ENCODE assay signal across 1 cellular context in the genomic region with DNA sequence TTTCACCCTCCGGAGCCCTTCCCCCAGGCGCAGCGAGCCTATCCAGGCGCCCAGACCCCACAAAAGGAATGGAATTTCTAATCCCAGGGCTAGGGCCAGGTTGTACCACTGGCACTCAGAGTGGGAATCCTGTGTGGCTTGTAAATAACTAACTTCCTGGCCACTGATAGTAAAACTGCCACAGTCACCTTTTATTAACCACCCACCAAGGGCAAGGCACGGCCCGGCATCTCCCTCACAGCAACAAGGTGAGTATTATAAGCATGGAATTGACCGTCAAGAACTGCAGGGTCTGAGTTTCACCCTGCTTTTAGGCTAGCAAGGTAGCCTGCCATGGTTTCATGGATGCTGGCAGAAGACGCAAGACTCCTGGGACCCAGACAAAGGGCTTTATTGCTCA.
TF ChIP-seq lines count a peak whose summit lies in the region.

No MANE protein-coding gene starts in this region.

TF ChIP-seq in H1, 55 proteins besides CTCF, POLR2A, EP300 and RAD21:
- no peak for TF ChIP-seq TEAD4 (IDR thresholded peaks at IDR 0.05; ENCODE audit: low read depth, low read length)
- no peak for TF ChIP-seq JUND (IDR thresholded peaks at IDR 0.05; ENCODE audit: low read length)
- no peak for TF ChIP-seq EGR1 (IDR thresholded peaks at IDR 0.05; ENCODE audit: borderline replicate concordance, low read depth, low read length)
- no peak for TF ChIP-seq PHF8 (conservative IDR thresholded peaks at IDR 0.05; ENCODE audit: low read depth, low read length)
- no peak for TF ChIP-seq SP4 (IDR thresholded peaks at IDR 0.05; ENCODE audit: low read length)
- no peak for TF ChIP-seq USF2 (IDR thresholded peaks at IDR 0.05; ENCODE audit: low read length)
- TF ChIP-seq POLR2AphosphoS5 (IDR thresholded peaks at IDR 0.05; ENCODE audit: low read depth, low read length), result no peak
- TF ChIP-seq KDM5A (IDR thresholded peaks at IDR 0.05; ENCODE audit: low read length), result no peak
- no peak for TF ChIP-seq HDAC2 (IDR thresholded peaks at IDR 0.05; ENCODE audit: borderline replicate concordance in 1 of 2, low read depth in 2 of 2, low read length in 2 of 2)
- no peak for TF ChIP-seq SP1 (IDR thresholded peaks at IDR 0.05; ENCODE audit: low read depth, low read length)
- no peak for TF ChIP-seq HDAC6 (IDR thresholded peaks at IDR 0.05; ENCODE audit: low read depth, low read length)
- no peak for TF ChIP-seq TAF1 (IDR thresholded peaks at IDR 0.05; ENCODE audit: low read depth, low read length)
- TF ChIP-seq, protein P1, sequence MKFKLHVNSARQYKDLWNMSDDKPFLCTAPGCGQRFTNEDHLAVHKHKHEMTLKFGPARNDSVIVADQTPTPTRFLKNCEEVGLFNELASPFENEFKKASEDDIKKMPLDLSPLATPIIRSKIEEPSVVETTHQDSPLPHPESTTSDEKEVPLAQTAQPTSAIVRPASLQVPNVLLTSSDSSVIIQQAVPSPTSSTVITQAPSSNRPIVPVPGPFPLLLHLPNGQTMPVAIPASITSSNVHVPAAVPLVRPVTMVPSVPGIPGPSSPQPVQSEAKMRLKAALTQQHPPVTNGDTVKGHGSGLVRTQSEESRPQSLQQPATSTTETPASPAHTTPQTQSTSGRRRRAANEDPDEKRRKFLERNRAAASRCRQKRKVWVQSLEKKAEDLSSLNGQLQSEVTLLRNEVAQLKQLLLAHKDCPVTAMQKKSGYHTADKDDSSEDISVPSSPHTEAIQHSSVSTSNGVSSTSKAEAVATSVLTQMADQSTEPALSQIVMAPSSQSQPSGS (IDR thresholded peaks at IDR 0.05; ENCODE audit: low read length), result no peak
- no peak for TF ChIP-seq CBX5 (IDR thresholded peaks at IDR 0.05; ENCODE audit: low read depth, low read length)
- no peak for TF ChIP-seq CHD1 (IDR thresholded peaks at IDR 0.05; ENCODE audit: low read depth, low read length)
- TF ChIP-seq BCL11A (IDR thresholded peaks at IDR 0.05; ENCODE audit: low read depth in 2 of 2, low read length in 2 of 2), result no peak
- TF ChIP-seq SIN3A (conservative IDR thresholded peaks at IDR 0.05 in 1 of 2, IDR thresholded peaks at IDR 0.05 in 1 of 2; ENCODE audit: low read depth in 1 of 2, low read length in 2 of 2), result no peak
TF ChIP-seq in H1: peak in this region for 0.
